17 cellular contexts compared by ENCODE assay signal in genomic region chr5:147635882-147636531, GRCh38.
"Had no signal": no experiment of that assay in that cellular context is flagged by ENCODE, and none has a peak within 500 bp of the region (broad histone marks: within the 10 kb centered on the region; RNA-seq: fewer than 3 reads in every experiment).

No MANE protein-coding gene starts in this region.

- H3K4me1 ChIP-seq: gastrocnemius medialis, heart right ventricle, lower lobe of right lung, parathyroid adenoma, vagina had no signal

- H3K27me3 ChIP-seq: gastrocnemius medialis, tibial nerve, vagina had no signal

- H3K79me2 ChIP-seq: parathyroid adenoma had no signal

- H3K27ac ChIP-seq: gastrocnemius medialis, heart right ventricle, lower lobe of right lung, parathyroid adenoma, tibial nerve, vagina, VCaP had no signal

- H3K9me3 ChIP-seq: gastrocnemius medialis, heart right ventricle, lower lobe of right lung, tibial nerve, vagina had no signal

- H2AFZ ChIP-seq: parathyroid adenoma had no signal

- H3K9ac ChIP-seq: parathyroid adenoma had no signal

- H3K36me3 ChIP-seq: gastrocnemius medialis, heart right ventricle, lower lobe of right lung, vagina had no signal

- DNase-seq: activated CD4-positive, alpha-beta T cell treated with anti-CD3 and anti-CD28 coated beads for 1 hour; activated CD4-positive, alpha-beta T cell treated with anti-CD3 and anti-CD28 coated beads, Interleukin-2, amount 50 U/mL, for 4 hours; activated naive CD4-positive, alpha-beta T cell treated with Interleukin-2 at 50 U/mL for 16 hours; activated T-cell treated with anti-CD3 and anti-CD28 coated beads for 4 hours; aorta; cerebellar nuclear complex; effector memory CD4-positive, alpha-beta T cell; gastrocnemius medialis; heart right ventricle; lower lobe of right lung; naive B cell; stimulated activated CD4-positive, alpha-beta T cell treated with anti-CD3 and anti-CD28 coated beads, Interleukin-12 subunit alpha, Interleukin-12 subunit beta, amount 100 ng/mL, for 4 hours; stimulated activated CD4-positive, alpha-beta T cell treated with anti-CD3 and anti-CD28 coated beads, Interleukin-2, amount 100 ng/mL, for 24 hours had no signal

- ATAC-seq: gastrocnemius medialis, heart right ventricle, lower lobe of right lung had no signal

- H3K4me3 ChIP-seq: gastrocnemius medialis, heart right ventricle, lower lobe of right lung, tibial nerve, vagina had no signal
